11 cellular contexts compared by ENCODE assay signal in genomic region chr1:85330206-85330605, GRCh38. TPM values are rescaled to one million over a fixed set of nuclear protein-coding genes. Genes with fewer than 3 reads are reported as not detected.
DNase-seq lines count a peak whose midpoint lies in the region; ATAC-seq, FAIRE-seq and TF ChIP-seq lines count a peak whose summit lies in the region.
"Had no signal": no experiment of that assay in that cellular context is flagged by ENCODE, and none has a peak within 500 bp of the region (broad histone marks: within the 10 kb centered on the region; RNA-seq: fewer than 3 reads in every experiment).

No MANE protein-coding gene starts in this region.

- H3K27me3 ChIP-seq in pancreas = no peaks in the 10 kb centered on the region

- H3K27ac ChIP-seq in pancreas = peak overlapping the region in 2 of 4 donors; percentile 29 to 34
- H3K27ac ChIP-seq: KMS-11 had no signal

- no peaks in the 10 kb centered on the region for H3K9me3 ChIP-seq in pancreas

- TF ChIP-seq CTCF in fibroblast of mammary gland (conservative IDR thresholded peaks at IDR 0.05; ENCODE audit: control insufficient read depth, insufficient read depth, low read depth, low read length) = no peak
- no peak for TF ChIP-seq CTCF in pancreas (IDR thresholded peaks at IDR 0.05)
- TF ChIP-seq CTCF in lower leg skin (IDR thresholded peaks at IDR 0.05) = no peak

- H3K4me1 ChIP-seq in pancreas = peaks cover 0 to 11% (median 6%) of the 10 kb centered on the region in 3 donors

- WGBS in pancreas, 2 donors = 67 to 77% methylated on average over 3 of the region's 3 CpGs
- WGBS in lower leg skin, 2 donors = 13 to 19% methylated on average over 3 of the region's 3 CpGs

- H3K36me3 ChIP-seq in pancreas = no peaks in the 10 kb centered on the region

- DNase-seq in AG20443 (ENCODE audit: low spot score) (peak; percentile 67), RPMI7951 (ENCODE audit: low read depth) (peak; percentile 91), fibroblast of mammary gland (ENCODE audit: low read depth) (peak; percentile 86), pancreas (no peak), NCI-H2029 (lab: John Stamatoyannopoulos, UW) (no peak), lower leg skin (ENCODE audit: low spot score in 2 of 2) (no peak), NCI-H1436 (lab: John Stamatoyannopoulos, UW) (no peak), COLO829 (ENCODE audit: low spot score) (no peak)
- DNase-seq: DMS 273 treated with DMSO at 0.1 percent for 48 hours, erythroblast had no signal

- H3K4me3 ChIP-seq in fibroblast of mammary gland (ENCODE audit: control insufficient read depth, low read depth, low read length) = no peak overlapping the region
- no peak overlapping the region for H3K4me3 ChIP-seq in pancreas
- H3K4me3 ChIP-seq in lower leg skin (ENCODE audit: low read depth, poor library complexity, severe bottlenecking) = no peak overlapping the region

- intact Hi-C loops in pancreas (cut with DNase I) (no loop called here), lower leg skin (cut with DNase I; ENCODE audit: low total_unique reads) (no loop called here)

- no peak for FAIRE-seq in pancreas (lab: Jason Lieb, UNC)

- ATAC-seq in pancreas = peak in 3 of 4 donors; percentile 32 to 41 (median 33)

- no peak for TF ChIP-seq POLR2A in lower leg skin (IDR thresholded peaks at IDR 0.05)

RNA-seq across cellular contexts. Expression of gene BCL10, which starts 53.8 kb away (rescaled TPM):
- total RNA-seq in RPMI7951 (2014; rRNA removed; shearing (Covaris generic)) = 31.9 and 34.1 TPM in 2 replicates
- total RNA-seq in pancreas (10 to 100 TPM in 2 of 6 donors, 1 to 10 TPM in 4; 6.3 to 16.9 (median 8.5) TPM), lower leg skin (10 to 100 TPM; 17.8 to 34.4 (median 22.2) TPM)
- 1 to 10 TPM; 3.2 to 4.6 TPM for polyA plus RNA-seq in pancreas

Comparison
In these comparisons a context has a peak if more than half of its experiments do, and no peak if none do; other contexts are left out.
1. DNase-seq: peak in AG20443 (single experiment), RPMI7951 (single experiment) and fibroblast of mammary gland (single experiment); none in pancreas (0 of 6), NCI-H2029 (single experiment), lower leg skin (0 of 2), NCI-H1436 (single experiment) and COLO829 (single experiment).